ENCODE assay signal across 8 cellular contexts in the genomic region with DNA sequence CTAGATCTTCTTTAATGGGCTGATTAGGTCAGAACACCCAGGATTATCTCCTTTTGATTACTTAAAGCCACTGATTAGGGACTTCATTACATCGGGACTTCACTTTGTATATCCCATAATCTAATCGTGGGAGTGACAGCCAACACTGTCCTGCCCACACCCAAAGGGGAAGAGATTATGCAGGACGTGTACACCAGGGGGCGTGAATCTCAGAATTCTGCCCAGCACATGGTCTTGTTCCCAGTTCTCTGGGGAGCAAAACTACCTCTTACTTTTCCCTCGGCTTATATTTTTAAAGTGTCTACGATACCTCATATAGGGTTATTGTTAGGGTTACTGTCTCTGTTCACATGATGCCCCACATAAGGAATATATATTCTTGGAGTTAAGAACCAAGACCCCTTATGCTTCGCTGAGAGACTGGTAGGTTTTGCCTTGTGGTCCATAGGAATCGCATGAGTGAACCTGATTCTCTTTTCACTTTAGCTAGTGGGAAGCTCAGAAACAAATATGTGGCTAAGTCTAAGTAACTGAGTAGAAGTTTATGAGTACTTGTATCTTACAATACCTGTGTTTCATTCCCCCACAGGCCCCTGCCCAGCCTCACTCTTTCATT.
DNase-seq lines count a peak whose midpoint lies in the region; ATAC-seq and TF ChIP-seq lines count a peak whose summit lies in the region.

No MANE protein-coding gene starts in this region.

- no peak overlapping the region for H3K4me3 Mint-ChIP-seq in activated CD4-positive, alpha-beta T cell treated with anti-CD3 and anti-CD28 coated beads, Interleukin-2, amount 10 ng/mL, durations not matched to agents 7 days and 5 days

- no peak overlapping the region for H3K27ac Mint-ChIP-seq in activated CD4-positive, alpha-beta T cell treated with anti-CD3 and anti-CD28 coated beads, Interleukin-2, amount 10 ng/mL, durations not matched to agents 7 days and 5 days

- no peaks in the 10 kb centered on the region for H3K36me3 Mint-ChIP-seq in activated CD4-positive, alpha-beta T cell treated with anti-CD3 and anti-CD28 coated beads, Interleukin-2, amount 10 ng/mL, durations not matched to agents 7 days and 5 days (ENCODE audit: low read depth)

- no peak overlapping the region for H3K4me3 ChIP-seq in upper lobe of right lung

- H3K4me1 Mint-ChIP-seq in activated CD4-positive, alpha-beta T cell treated with anti-CD3 and anti-CD28 coated beads, Interleukin-2, amount 10 ng/mL, durations not matched to agents 7 days and 5 days = peaks cover 21% of the 10 kb centered on the region

- peaks cover 12% of the 10 kb centered on the region for H3K4me1 ChIP-seq in upper lobe of right lung

- no peak overlapping the region for H3K27ac ChIP-seq in upper lobe of right lung

- intact Hi-C loops in upper lobe of right lung (cut with DNase I) = no loop called here

- no peaks in the 10 kb centered on the region for H3K9me3 Mint-ChIP-seq in activated CD4-positive, alpha-beta T cell treated with anti-CD3 and anti-CD28 coated beads, Interleukin-2, amount 10 ng/mL, durations not matched to agents 7 days and 5 days

- ATAC-seq in GM21360 (IDR thresholded peaks at IDR 0.05; ENCODE audit: unreplicated experiment) (peak; percentile 48), upper lobe of right lung (peak; percentile 69)

- POLR2A ChIA-PET in activated CD4-positive, alpha-beta T cell treated with anti-CD3 and anti-CD28 coated beads, Interleukin-2, amount 10 ng/mL, durations not matched to agents 7 days and 5 days (lab: Charles Lee) = no interaction called here

- no peaks in the 10 kb centered on the region for H3K36me3 ChIP-seq in upper lobe of right lung

- DNase-seq in COR-L47 (lab: John Stamatoyannopoulos, UW) (peak; percentile 53), M059J (ENCODE audit: low read depth) (peak; percentile 45), iPS-NIHi11 (ENCODE audit: low spot score) (peak; percentile 34), upper lobe of right lung (no peak), DMS153 treated with DMSO at 0.1 percent for 48 hours (lab: John Stamatoyannopoulos, UW; ENCODE audit: unreplicated experiment) (no peak), midbrain (lab: John Stamatoyannopoulos, UW) (no peak)
- peak; percentile 54 for DNase-seq in activated CD4-positive, alpha-beta T cell treated with anti-CD3 and anti-CD28 coated beads, Interleukin-2, amount 10 ng/mL, durations not matched to agents 7 days and 5 days

- no peaks in the 10 kb centered on the region for H3K27me3 ChIP-seq in upper lobe of right lung

- CTCF ChIA-PET in activated CD4-positive, alpha-beta T cell treated with anti-CD3 and anti-CD28 coated beads, Interleukin-2, amount 10 ng/mL, durations not matched to agents 7 days and 5 days (lab: Charles Lee) = interaction anchor here (0.6 to 4.5 kb wide), 6 partner anchors 8 to 1039 kb away, joined by 3 to 38 read pairs (median 6); no protein-coding TSS in a partner anchor

- no peaks in the 10 kb centered on the region for H3K27me3 Mint-ChIP-seq in activated CD4-positive, alpha-beta T cell treated with anti-CD3 and anti-CD28 coated beads, Interleukin-2, amount 10 ng/mL, durations not matched to agents 7 days and 5 days

- no peaks in the 10 kb centered on the region for H3K9me3 ChIP-seq in upper lobe of right lung

- peak; percentile 60 for TF ChIP-seq CTCF in upper lobe of right lung (IDR thresholded peaks at IDR 0.05)

Comparison
In these comparisons a context has a peak if more than half of its experiments do, and no peak if none do; other contexts are left out.
1. DNase-seq: peak in COR-L47 (single experiment), M059J (single experiment), activated CD4-positive, alpha-beta T cell treated with anti-CD3 and anti-CD28 coated beads, Interleukin-2, amount 10 ng/mL, durations not matched to agents 7 days and 5 days (single experiment) and iPS-NIHi11 (single experiment); none in upper lobe of right lung (single experiment), DMS153 treated with DMSO at 0.1 percent for 48 hours (single experiment) and midbrain (single experiment).